Comparison of ENCODE assay signal across 1 cellular context in genomic region chr15:64582202-64582601, GRCh38.
TF ChIP-seq lines count a peak whose summit lies in the region.

No MANE protein-coding gene starts in this region.

TF ChIP-seq in WTC11, 78 proteins besides CTCF, POLR2A, EP300 and RAD21 (continued from another document):
- TF ChIP-seq AR (CRISPR knock-in tag; IDR thresholded peaks at IDR 0.05) (no peak), ATF6 (CRISPR knock-in tag; IDR thresholded peaks at IDR 0.05) (no peak), ZNF317 (CRISPR knock-in tag; IDR thresholded peaks at IDR 0.05; ENCODE audit: borderline replicate concordance, low read depth) (no peak), MLX (CRISPR knock-in tag; IDR thresholded peaks at IDR 0.05) (no peak), E2F1 (CRISPR knock-in tag; IDR thresholded peaks at IDR 0.05) (no peak), AFF4 (CRISPR knock-in tag; IDR thresholded peaks at IDR 0.05; ENCODE audit: borderline replicate concordance) (no peak), ATF3 (CRISPR knock-in tag; conservative IDR thresholded peaks at IDR 0.05) (no peak)
